21 cellular contexts compared by ENCODE assay signal in genomic region chr19:1554968-1555801, GRCh38. TPM values are rescaled to one million over a fixed set of nuclear protein-coding genes. Genes with fewer than 3 reads are reported as not detected.
"Had no signal": no experiment of that assay in that cellular context is flagged by ENCODE, and none has a peak within 500 bp of the region (broad histone marks: within the 10 kb centered on the region; RNA-seq: fewer than 3 reads in every experiment).

No MANE protein-coding gene starts in this region.

- H3K4me3 ChIP-seq: heart right ventricle, lung, psoas muscle, tibial nerve had no signal

- H3K27ac ChIP-seq: heart right ventricle, neutrophil, psoas muscle, tibial nerve had no signal

- H3K9me3 ChIP-seq: heart right ventricle, neutrophil, psoas muscle, tibial nerve had no signal

- H3K27me3 ChIP-seq: heart right ventricle, tibial nerve had no signal

- DNase-seq: effector memory CD4-positive, alpha-beta T cell; heart right ventricle; immature natural killer cell; left ventricle myocardium superior; naive thymus-derived CD4-positive, alpha-beta T cell; psoas muscle; small intestine; stimulated activated CD4-positive, alpha-beta T cell treated with anti-CD3 and anti-CD28 coated beads, Interleukin-12 subunit alpha, Interleukin-12 subunit beta, amount 100 ng/mL, for 4 hours; stimulated activated naive CD4-positive, alpha-beta T cell treated with Interleukin-2 at 50 U/mL for 16 hours had no signal

- H3K9me3 Mint-ChIP-seq: immature natural killer cell; naive thymus-derived CD4-positive, alpha-beta T cell had no signal

- FAIRE-seq: keratinocyte had no signal

- H3K4me1 ChIP-seq: psoas muscle had no signal

- H3K4me3 Mint-ChIP-seq: immature natural killer cell; naive thymus-derived CD4-positive, alpha-beta T cell had no signal

- ATAC-seq: esophagus mucosa; heart right ventricle; left ventricle myocardium superior; naive thymus-derived CD4-positive, alpha-beta T cell; psoas muscle had no signal

- H3K36me3 ChIP-seq: neutrophil had no signal

- H3K36me3 Mint-ChIP-seq: immature natural killer cell; naive thymus-derived CD4-positive, alpha-beta T cell had no signal

- H3K27ac Mint-ChIP-seq: immature natural killer cell; naive thymus-derived CD4-positive, alpha-beta T cell had no signal

RNA-seq across cellular contexts. Expression of gene MEX3D, which starts 12.9 kb away (rescaled TPM):
- polyA plus RNA-seq: naive thymus-derived CD4-positive, alpha-beta T cell had no signal

RNA-seq across cellular contexts. Expression of gene PLK5, which starts 31.3 kb away (rescaled TPM):
- total RNA-seq: esophagus mucosa; fibroblast of lung; frontal cortex; glomerular endothelial cell; left ventricle myocardium superior; lung; mesenteric fat pad; mononuclear cell; naive thymus-derived CD4-positive, alpha-beta T cell; psoas muscle; ureter had no signal
- polyA plus RNA-seq: fibroblast of lung; immature natural killer cell; naive thymus-derived CD4-positive, alpha-beta T cell had no signal

RNA-seq across cellular contexts. Expression of gene ADAMTSL5, which starts 42.4 kb away (rescaled TPM):
- polyA plus RNA-seq: neural cell had no signal
